ENCODE assay signal across 2 cellular contexts in the genomic region with DNA sequence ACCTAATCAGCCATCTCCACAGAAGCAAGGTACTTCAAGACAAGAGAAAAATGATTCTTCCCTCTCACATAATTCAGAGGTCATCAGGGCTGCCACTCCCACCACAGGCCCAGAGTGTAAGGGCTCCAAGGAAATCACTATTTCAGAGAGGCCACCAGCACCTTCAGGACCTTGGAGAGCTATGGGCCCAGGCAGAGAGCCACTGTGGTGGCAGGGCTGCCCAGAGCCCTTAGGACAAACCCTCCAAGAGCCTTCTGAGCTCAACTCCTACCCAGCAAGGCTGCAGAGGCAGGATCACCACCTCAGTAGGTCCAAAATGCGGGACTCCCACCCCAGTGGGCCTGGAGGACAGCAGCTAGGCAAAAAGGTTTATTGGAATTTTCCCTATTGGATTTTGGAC.
A peak's percentile ranks its signal among the peaks of the same experiment; 100 is the strongest.
TF ChIP-seq lines count a peak whose summit lies in the region.

No MANE protein-coding gene starts in this region.

TF ChIP-seq in H1, 55 proteins besides CTCF, POLR2A, EP300 and RAD21 (continued from another document):
- TF ChIP-seq, protein P1, sequence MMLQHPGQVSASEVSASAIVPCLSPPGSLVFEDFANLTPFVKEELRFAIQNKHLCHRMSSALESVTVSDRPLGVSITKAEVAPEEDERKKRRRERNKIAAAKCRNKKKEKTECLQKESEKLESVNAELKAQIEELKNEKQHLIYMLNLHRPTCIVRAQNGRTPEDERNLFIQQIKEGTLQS (IDR thresholded peaks at IDR 0.05; ENCODE audit: insufficient read depth, low read depth, low read length) = no peak
- no peak for TF ChIP-seq SIN3A (conservative IDR thresholded peaks at IDR 0.05 in 1 of 2, IDR thresholded peaks at IDR 0.05 in 1 of 2; ENCODE audit: low read depth in 1 of 2, low read length in 2 of 2)
- no peak for TF ChIP-seq NRF1 (IDR thresholded peaks at IDR 0.05; ENCODE audit: low read depth, low read length)
- TF ChIP-seq MAFK (IDR thresholded peaks at IDR 0.05; ENCODE audit: low read depth, low read length) = no peak
- TF ChIP-seq, protein P2, sequence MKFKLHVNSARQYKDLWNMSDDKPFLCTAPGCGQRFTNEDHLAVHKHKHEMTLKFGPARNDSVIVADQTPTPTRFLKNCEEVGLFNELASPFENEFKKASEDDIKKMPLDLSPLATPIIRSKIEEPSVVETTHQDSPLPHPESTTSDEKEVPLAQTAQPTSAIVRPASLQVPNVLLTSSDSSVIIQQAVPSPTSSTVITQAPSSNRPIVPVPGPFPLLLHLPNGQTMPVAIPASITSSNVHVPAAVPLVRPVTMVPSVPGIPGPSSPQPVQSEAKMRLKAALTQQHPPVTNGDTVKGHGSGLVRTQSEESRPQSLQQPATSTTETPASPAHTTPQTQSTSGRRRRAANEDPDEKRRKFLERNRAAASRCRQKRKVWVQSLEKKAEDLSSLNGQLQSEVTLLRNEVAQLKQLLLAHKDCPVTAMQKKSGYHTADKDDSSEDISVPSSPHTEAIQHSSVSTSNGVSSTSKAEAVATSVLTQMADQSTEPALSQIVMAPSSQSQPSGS (IDR thresholded peaks at IDR 0.05; ENCODE audit: low read length) = no peak
- no peak for TF ChIP-seq SP2 (IDR thresholded peaks at IDR 0.05; ENCODE audit: low read length)
- TF ChIP-seq, protein P3, sequence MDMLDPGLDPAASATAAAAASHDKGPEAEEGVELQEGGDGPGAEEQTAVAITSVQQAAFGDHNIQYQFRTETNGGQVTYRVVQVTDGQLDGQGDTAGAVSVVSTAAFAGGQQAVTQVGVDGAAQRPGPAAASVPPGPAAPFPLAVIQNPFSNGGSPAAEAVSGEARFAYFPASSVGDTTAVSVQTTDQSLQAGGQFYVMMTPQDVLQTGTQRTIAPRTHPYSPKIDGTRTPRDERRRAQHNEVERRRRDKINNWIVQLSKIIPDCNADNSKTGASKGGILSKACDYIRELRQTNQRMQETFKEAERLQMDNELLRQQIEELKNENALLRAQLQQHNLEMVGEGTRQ (IDR thresholded peaks at IDR 0.05; ENCODE audit: low read length) = no peak
- TF ChIP-seq CREB1 (IDR thresholded peaks at IDR 0.05) = no peak
- no peak for TF ChIP-seq TBP (IDR thresholded peaks at IDR 0.05; ENCODE audit: low read depth, low read length)
- TF ChIP-seq CBX5 (IDR thresholded peaks at IDR 0.05; ENCODE audit: low read depth, low read length) = no peak

TF ChIP-seq in liver, 16 proteins besides CTCF, POLR2A, EP300 and RAD21 (continued from another document):
- TF ChIP-seq, protein P4, sequence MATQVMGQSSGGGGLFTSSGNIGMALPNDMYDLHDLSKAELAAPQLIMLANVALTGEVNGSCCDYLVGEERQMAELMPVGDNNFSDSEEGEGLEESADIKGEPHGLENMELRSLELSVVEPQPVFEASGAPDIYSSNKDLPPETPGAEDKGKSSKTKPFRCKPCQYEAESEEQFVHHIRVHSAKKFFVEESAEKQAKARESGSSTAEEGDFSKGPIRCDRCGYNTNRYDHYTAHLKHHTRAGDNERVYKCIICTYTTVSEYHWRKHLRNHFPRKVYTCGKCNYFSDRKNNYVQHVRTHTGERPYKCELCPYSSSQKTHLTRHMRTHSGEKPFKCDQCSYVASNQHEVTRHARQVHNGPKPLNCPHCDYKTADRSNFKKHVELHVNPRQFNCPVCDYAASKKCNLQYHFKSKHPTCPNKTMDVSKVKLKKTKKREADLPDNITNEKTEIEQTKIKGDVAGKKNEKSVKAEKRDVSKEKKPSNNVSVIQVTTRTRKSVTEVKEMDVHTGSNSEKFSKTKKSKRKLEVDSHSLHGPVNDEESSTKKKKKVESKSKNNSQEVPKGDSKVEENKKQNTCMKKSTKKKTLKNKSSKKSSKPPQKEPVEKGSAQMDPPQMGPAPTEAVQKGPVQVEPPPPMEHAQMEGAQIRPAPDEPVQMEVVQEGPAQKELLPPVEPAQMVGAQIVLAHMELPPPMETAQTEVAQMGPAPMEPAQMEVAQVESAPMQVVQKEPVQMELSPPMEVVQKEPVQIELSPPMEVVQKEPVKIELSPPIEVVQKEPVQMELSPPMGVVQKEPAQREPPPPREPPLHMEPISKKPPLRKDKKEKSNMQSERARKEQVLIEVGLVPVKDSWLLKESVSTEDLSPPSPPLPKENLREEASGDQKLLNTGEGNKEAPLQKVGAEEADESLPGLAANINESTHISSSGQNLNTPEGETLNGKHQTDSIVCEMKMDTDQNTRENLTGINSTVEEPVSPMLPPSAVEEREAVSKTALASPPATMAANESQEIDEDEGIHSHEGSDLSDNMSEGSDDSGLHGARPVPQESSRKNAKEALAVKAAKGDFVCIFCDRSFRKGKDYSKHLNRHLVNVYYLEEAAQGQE (IDR thresholded peaks at IDR 0.05) = peak; percentile 96
- TF ChIP-seq SP1 (IDR thresholded peaks at IDR 0.05) (no peak), HNF4A (conservative IDR thresholded peaks at IDR 0.05) (no peak)
